17 cellular contexts compared by ENCODE assay signal in genomic region chr1:7695181-7696117, GRCh38.
DNase-seq lines count a peak whose midpoint lies in the region; ATAC-seq, FAIRE-seq and TF ChIP-seq lines count a peak whose summit lies in the region.
"Had no signal": no experiment of that assay in that cellular context is flagged by ENCODE, and none has a peak within 500 bp of the region (broad histone marks: within the 10 kb centered on the region; RNA-seq: fewer than 3 reads in every experiment).

No MANE protein-coding gene starts in this region.

- no peaks in the 10 kb centered on the region for H3K79me2 ChIP-seq in K562 (ENCODE audit: control insufficient read depth, insufficient read depth, low read length)

- POLR2A ChIA-PET in K562 (lab: Yijun Ruan, JAX): interaction anchor here (0.6 to 0.8 kb wide), 3 partner anchors 9 to 29 kb away, joined by 3 to 4 read pairs (median 4); no protein-coding TSS in a partner anchor

- peaks cover 8% of the 10 kb centered on the region for H3K36me3 Mint-ChIP-seq in neural crest cell (ENCODE audit: low read depth)
- H3K36me3 Mint-ChIP-seq in nephron progenitor cell (ENCODE audit: low read depth): peaks cover 17% of the 10 kb centered on the region
- H3K36me3 Mint-ChIP-seq in activated T-cell treated with anti-CD3 and anti-CD28 coated beads, Interleukin-2, amount 50 U/mL, for 72 hours (ENCODE audit: insufficient read depth in 2 of 2): peaks cover 2 to 7% of the 10 kb centered on the region in 2 donors

- no peak for FAIRE-seq in K562 (lab: Jason Lieb, UNC)
- FAIRE-seq: GM12878, GM18507 had no signal

- CTCF ChIA-PET in K562 (lab: Yijun Ruan, JAX; ENCODE audit: low intra/inter-chr PET ratio): no interaction called here

- no peak for TF ChIP-seq RAD21 in K562 (CRISPR knock-in tag; conservative IDR thresholded peaks at IDR 0.05 in 1 of 2, IDR thresholded peaks at IDR 0.05 in 1 of 2)

- H3K27ac Mint-ChIP-seq in neural crest cell (ENCODE audit: unreplicated experiment) (peak overlapping the region; percentile 80), nephron progenitor cell (no peak overlapping the region)
- no peak overlapping the region for H3K27ac Mint-ChIP-seq in activated T-cell treated with anti-CD3 and anti-CD28 coated beads, Interleukin-2, amount 50 U/mL, for 72 hours
- H3K27ac Mint-ChIP-seq: H9 had no signal

- DNase-seq in NCI-H2227 (lab: John Stamatoyannopoulos, UW; ENCODE audit: unreplicated experiment) (peak; percentile 38), NCI-H2227 treated with DMSO at 0.1 percent for 48 hours (lab: John Stamatoyannopoulos, UW) (no peak), K562 (ENCODE audit: extremely low read depth in 1 of 4, low spot score in 3 of 4) (no peak), neural crest cell (ENCODE audit: low read depth, low spot score) (no peak), retina (peak; percentile 21), nephron progenitor cell (no peak), GM19238 (ENCODE audit: insufficient read length, low spot score) (no peak)
- no peak for DNase-seq in activated T-cell treated with anti-CD3 and anti-CD28 coated beads, Interleukin-2, amount 50 U/mL, for 72 hours
- DNase-seq: 8988T; AML-193; CD8-positive, alpha-beta memory T cell; DMS53; GOT3; H9 had no signal

- no peak overlapping the region for H3K9ac ChIP-seq in K562 (ENCODE audit: insufficient read depth in 1 of 2, low read depth in 2 of 2, low read length in 2 of 2)
- H3K9ac ChIP-seq: BLaER1 had no signal

- no peak overlapping the region for H3K4me3 ChIP-seq in K562
- H3K4me3 ChIP-seq: BLaER1, GM12878 had no signal

- TF ChIP-seq POLR2A in K562 (conservative IDR thresholded peaks at IDR 0.05): no peak

- H3K4me1 ChIP-seq in K562 (replicated peaks in 1 of 2; ENCODE audit: control insufficient read depth in 2 of 2, insufficient read depth in 2 of 2, low read length in 2 of 2): no peaks in the 10 kb centered on the region
- H3K4me1 ChIP-seq: BLaER1 had no signal

- in situ Hi-C loops in K562 (cut with MboI): no loop called here

- no peak for ATAC-seq in K562
- no peak for ATAC-seq in activated T-cell treated with anti-CD3 and anti-CD28 coated beads, Interleukin-2, amount 50 U/mL, for 72 hours (replicated peaks in 1 of 2)
- ATAC-seq: GM12878 had no signal

- H3K9me3 ChIP-seq in K562 (replicated peaks; ENCODE audit: control insufficient read depth, insufficient read depth, low read depth, low read length): no peaks in the 10 kb centered on the region

- no peaks in the 10 kb centered on the region for H4K20me1 ChIP-seq in K562 (replicated peaks; ENCODE audit: control insufficient read depth, insufficient read depth, low read length)
- H4K20me1 ChIP-seq: BLaER1 had no signal

- peaks cover 4% of the 10 kb centered on the region for H3K4me1 Mint-ChIP-seq in neural crest cell
- H3K4me1 Mint-ChIP-seq in nephron progenitor cell: no peaks in the 10 kb centered on the region
- no peaks in the 10 kb centered on the region for H3K4me1 Mint-ChIP-seq in activated T-cell treated with anti-CD3 and anti-CD28 coated beads, Interleukin-2, amount 50 U/mL, for 72 hours (ENCODE audit: low read depth)

- intact Hi-C loops in K562 (cut with micrococcal nuclease): no loop called here

- H3K9me3 Mint-ChIP-seq in neural crest cell: peaks cover 5% of the 10 kb centered on the region
- H3K9me3 Mint-ChIP-seq in nephron progenitor cell: peaks cover 44% of the 10 kb centered on the region
- H3K9me3 Mint-ChIP-seq in activated T-cell treated with anti-CD3 and anti-CD28 coated beads, Interleukin-2, amount 50 U/mL, for 72 hours: peaks cover 9 to 10% of the 10 kb centered on the region in 2 donors

- no peak overlapping the region for H3K4me2 ChIP-seq in K562 (ENCODE audit: insufficient read depth, low read length)
- H3K4me2 ChIP-seq: BLaER1 had no signal

- no peak overlapping the region for H3K4me3 Mint-ChIP-seq in neural crest cell
- no peak overlapping the region for H3K4me3 Mint-ChIP-seq in nephron progenitor cell
- no peak overlapping the region for H3K4me3 Mint-ChIP-seq in activated T-cell treated with anti-CD3 and anti-CD28 coated beads, Interleukin-2, amount 50 U/mL, for 72 hours
- H3K4me3 Mint-ChIP-seq: CD8-positive, alpha-beta memory T cell; H9 had no signal

- no TSS peak for BruUV-seq in K562 (replicated peaks; lab: Mats Ljungman, UMichigan)

- H3K27me3 Mint-ChIP-seq in neural crest cell (ENCODE audit: low read depth): peaks cover 6% of the 10 kb centered on the region
- peaks cover 52% of the 10 kb centered on the region for H3K27me3 Mint-ChIP-seq in nephron progenitor cell (ENCODE audit: low read depth, poor library complexity)
- peaks cover 23% of the 10 kb centered on the region for H3K27me3 Mint-ChIP-seq in activated T-cell treated with anti-CD3 and anti-CD28 coated beads, Interleukin-2, amount 50 U/mL, for 72 hours (ENCODE audit: low read depth)

- WGBS in K562 (ENCODE audit: insufficient coverage, low coverage, missing lambda C conversion rate): 7% methylated on average over 14 of the region's 14 CpGs

- no peak for TF ChIP-seq EP300 in K562 (IDR thresholded peaks at IDR 0.05; ENCODE audit: low read length)

- peaks cover 1 to 50% of the 10 kb centered on the region in 2 experiments; a peak in 4 of 5 replicates for H3K27me3 ChIP-seq in K562 (ENCODE audit: control insufficient read depth in 2 of 2, insufficient read depth in 2 of 2, low read length in 2 of 2)
- H3K27me3 ChIP-seq: BLaER1 had no signal

- H3K27ac ChIP-seq in K562 (ENCODE audit: extremely low read depth, low read depth, low read length): no peak overlapping the region
- H3K27ac ChIP-seq: BLaER1 had no signal

- TF ChIP-seq CTCF in K562 (IDR thresholded peaks at IDR 0.05 in 2 of 3, conservative IDR thresholded peaks at IDR 0.05 in 1 of 3; ENCODE audit: insufficient read depth in 2 of 3, low read depth in 1 of 3, low read length in 3 of 3) (no peak), neural crest cell (conservative IDR thresholded peaks at IDR 0.05) (no peak), nephron progenitor cell (IDR thresholded peaks at IDR 0.05) (no peak)

- no peaks in the 10 kb centered on the region for H3K36me3 ChIP-seq in K562 (ENCODE audit: control insufficient read depth, insufficient read depth, low read length)
- H3K36me3 ChIP-seq: BLaER1 had no signal

- no peaks in the 10 kb centered on the region for H3K9me1 ChIP-seq in K562 (ENCODE audit: control insufficient read depth, insufficient read depth, low read length)

- no peak overlapping the region for H2AFZ ChIP-seq in K562 (ENCODE audit: low read depth, low read length)

TF ChIP-seq in K562, 482 proteins besides CTCF, POLR2A, EP300 and RAD21:
- no peak for TF ChIP-seq POLR2AphosphoS5 (IDR thresholded peaks at IDR 0.05; ENCODE audit: control insufficient read depth, insufficient read depth, low read depth, low read length)
- TF ChIP-seq NFIC (IDR thresholded peaks at IDR 0.05): 0 out of 2 replicates have a peak, but pooled peaks have one; percentile 17
TF ChIP-seq in K562: peak in this region for 1.

Comparison
In these comparisons a context has a peak if more than half of its experiments do, and no peak if none do; other contexts are left out.
1. DNase-seq: peak in NCI-H2227 (single experiment) and retina (single experiment); none in NCI-H2227 treated with DMSO at 0.1 percent for 48 hours (single experiment), K562 (0 of 4), neural crest cell (single experiment), nephron progenitor cell (single experiment), activated T-cell treated with anti-CD3 and anti-CD28 coated beads, Interleukin-2, amount 50 U/mL, for 72 hours (0 of 2) and GM19238 (single experiment).